ENCODE assay signal across 23 cellular contexts in genomic region chr3:123295171-123295900, GRCh38.
"Had no signal": no experiment of that assay in that cellular context is flagged by ENCODE, and none has a peak within 500 bp of the region (broad histone marks: within the 10 kb centered on the region; RNA-seq: fewer than 3 reads in every experiment).

No MANE protein-coding gene starts in this region.

- H3K4me3 Mint-ChIP-seq: activated naive CD4-positive, alpha-beta T cell treated with anti-CD3 and anti-CD28 coated beads, Interleukin-2, amount 50 U/mL, for 24 hours; activated T-cell treated with anti-CD3 and anti-CD28 coated beads, Interleukin-2, amount 50 U/mL, for 72 hours; brain; mesothelial cell of epicardium; natural killer cell; stimulated activated naive CD8-positive, alpha-beta T cell treated with anti-CD3 and anti-CD28 coated beads, Interleukin-15, amount 100 ng/mL, for 72 hours had no signal

- H3K4me1 ChIP-seq: foreskin keratinocyte, psoas muscle, right atrium auricular region, tibial artery had no signal

- H3K4me3 ChIP-seq: lung, ovary, psoas muscle, right atrium auricular region, tibial artery had no signal

- ATAC-seq: activated T-cell treated with anti-CD3 and anti-CD28 coated beads, Interleukin-2, amount 50 U/mL, for 72 hours; foreskin keratinocyte; psoas muscle had no signal

- H3K36me3 Mint-ChIP-seq: mesothelial cell of epicardium, natural killer cell had no signal

- H3K4me1 Mint-ChIP-seq: activated naive CD4-positive, alpha-beta T cell treated with anti-CD3 and anti-CD28 coated beads, Interleukin-2, amount 50 U/mL, for 24 hours; brain; mesothelial cell of epicardium; natural killer cell; stimulated activated naive CD8-positive, alpha-beta T cell treated with anti-CD3 and anti-CD28 coated beads, Interleukin-15, amount 100 ng/mL, for 72 hours had no signal

- H3K9me3 ChIP-seq: ovary, psoas muscle, right atrium auricular region, tibial artery had no signal

- H3K9me3 Mint-ChIP-seq: activated naive CD4-positive, alpha-beta T cell treated with anti-CD3 and anti-CD28 coated beads, Interleukin-2, amount 50 U/mL, for 24 hours; activated T-cell treated with anti-CD3 and anti-CD28 coated beads, Interleukin-2, amount 50 U/mL, for 72 hours; mesothelial cell of epicardium; natural killer cell had no signal

- H3K27ac Mint-ChIP-seq: activated naive CD4-positive, alpha-beta T cell treated with anti-CD3 and anti-CD28 coated beads, Interleukin-2, amount 50 U/mL, for 24 hours; activated T-cell treated with anti-CD3 and anti-CD28 coated beads, Interleukin-2, amount 50 U/mL, for 72 hours; brain; mesothelial cell of epicardium; natural killer cell; stimulated activated naive CD8-positive, alpha-beta T cell treated with anti-CD3 and anti-CD28 coated beads, Interleukin-15, amount 100 ng/mL, for 72 hours had no signal

- H3K27ac ChIP-seq: foreskin keratinocyte, ovary, psoas muscle, right atrium auricular region, tibial artery had no signal

- DNase-seq: activated CD4-positive, alpha-beta T cell treated with anti-CD3 and anti-CD28 coated beads for 4 hours; activated CD4-positive, alpha-beta T cell treated with anti-CD3 and anti-CD28 coated beads, Interleukin-2, amount 50 U/mL, for 48 hours; activated CD4-positive, CD25-positive, alpha-beta regulatory T cell; activated gamma-delta T cell treated with Interleukin-2 at 50 U/mL for 16 hours; activated T-cell treated with anti-CD3 and anti-CD28 coated beads, Interleukin-2, amount 50 U/mL, for 72 hours; caudate nucleus; dermis blood vessel endothelial cell; effector CD8-positive, alpha-beta T cell; foreskin keratinocyte; natural killer cell; stimulated activated CD4-positive, alpha-beta T cell treated with anti-CD3 and anti-CD28 coated beads, Interleukin-12 subunit alpha, Interleukin-12 subunit beta, amount 100 ng/mL, for 4 hours; stimulated activated CD4-positive, alpha-beta T cell treated with anti-CD3 and anti-CD28 coated beads, Interleukin-4, amount 100 ng/mL, for 4 hours; stimulated activated naive CD8-positive, alpha-beta T cell treated with anti-CD3 and anti-CD28 coated beads, Interleukin-15, amount 100 ng/mL, for 72 hours; T-helper 1 cell; T1000 had no signal

- H3K27me3 Mint-ChIP-seq: activated naive CD4-positive, alpha-beta T cell treated with anti-CD3 and anti-CD28 coated beads, Interleukin-2, amount 50 U/mL, for 24 hours; brain had no signal

- H3K27me3 ChIP-seq: ovary, right atrium auricular region, tibial artery had no signal

- H3K36me3 ChIP-seq: ovary had no signal
